1 cellular context compared by ENCODE assay signal in genomic region chr1:116649041-116649440, GRCh38. TPM values are rescaled to one million over a fixed set of nuclear protein-coding genes. Genes with fewer than 3 reads are reported as not detected.
"Had no signal": no experiment of that assay in that cellular context is flagged by ENCODE, and none has a peak within 500 bp of the region (broad histone marks: within the 10 kb centered on the region; RNA-seq: fewer than 3 reads in every experiment).

No MANE protein-coding gene starts in this region.

RNA-seq across cellular contexts. Expression of gene IGSF3, which starts 18.5 kb away (rescaled TPM):
- polyA plus RNA-seq: naive thymus-derived CD8-positive, alpha-beta T cell had no signal
